In genomic region chr2:71779306-71779855, GRCh38 we compare ENCODE assay signal across 16 cellular contexts.
A peak's percentile ranks its signal among the peaks of the same experiment; 100 is the strongest.
DNase-seq lines count a peak whose midpoint lies in the region; ATAC-seq and TF ChIP-seq lines count a peak whose summit lies in the region.
"Had no signal": no experiment of that assay in that cellular context is flagged by ENCODE, and none has a peak within 500 bp of the region (broad histone marks: within the 10 kb centered on the region; RNA-seq: fewer than 3 reads in every experiment).

No MANE protein-coding gene starts in this region.

- no peak overlapping the region for H3K27ac Mint-ChIP-seq in MCF 10A (ENCODE audit: low read depth, unreplicated experiment)
- H3K27ac Mint-ChIP-seq: activated T-cell treated with anti-CD3 and anti-CD28 coated beads, Interleukin-2, amount 50 U/mL, for 72 hours; CD4-positive, alpha-beta T cell; H9 had no signal

- no peak overlapping the region for H3K27ac ChIP-seq in mammary epithelial cell (ENCODE audit: insufficient read depth, low read depth, low read length)

- in situ Hi-C loops in mammary epithelial cell (cut with MboI; ENCODE audit: low sequenced_read_pairs in 2 of 2): no loop called here
- in situ Hi-C loops in astrocyte of the cerebellum (cut with HindIII; ENCODE audit: low sequenced_read_pairs): no loop called here

- no peaks in the 10 kb centered on the region for H3K4me1 ChIP-seq in mammary epithelial cell (ENCODE audit: insufficient read depth, low read length)

- H3K36me3 Mint-ChIP-seq in MCF 10A (ENCODE audit: insufficient read depth, unreplicated experiment): no peaks in the 10 kb centered on the region

- H3K4me3 ChIP-seq in mammary epithelial cell (replicated peaks in 1 of 3; ENCODE audit: insufficient read depth in 1 of 3, low read depth in 2 of 3, low read length in 3 of 3) (no peak overlapping the region), astrocyte of the cerebellum (ENCODE audit: low read depth, low read length) (no peak overlapping the region), skeletal muscle cell (ENCODE audit: low read depth, low read length) (no peak overlapping the region)
- H3K4me3 ChIP-seq: stomach had no signal

- CTCF ChIA-PET in MCF 10A (lab: Yijun Ruan, JAX): interaction anchor here (0.6 to 1.5 kb wide), 7 partner anchors 15 to 400 kb away, joined by 3 to 4 read pairs (median 3); no protein-coding TSS in a partner anchor
- CTCF ChIA-PET in mammary epithelial cell (lab: Charles Lee; ENCODE audit: low non-redundant PET): no interaction called here

- POLR2A ChIA-PET in MCF 10A (lab: Yijun Ruan, JAX): interaction anchor here (0.7 kb wide), 1 partner anchor 156 kb away, joined by 3 read pairs; no protein-coding TSS in a partner anchor

- H3K4me3 Mint-ChIP-seq in MCF 10A (ENCODE audit: unreplicated experiment): no peak overlapping the region
- H3K4me3 Mint-ChIP-seq: activated T-cell treated with anti-CD3 and anti-CD28 coated beads, Interleukin-2, amount 50 U/mL, for 72 hours; CD4-positive, alpha-beta T cell; H9 had no signal

- H3K9ac ChIP-seq in mammary epithelial cell (ENCODE audit: insufficient read depth, low read length): no peak overlapping the region

- BruUV-seq in MCF 10A (replicated peaks; lab: Mats Ljungman, UMichigan) (no TSS peak), mammary epithelial cell (replicated peaks; lab: Mats Ljungman, UMichigan) (no TSS peak)

- H3K36me3 ChIP-seq in mammary epithelial cell (ENCODE audit: insufficient read depth, low read length): no peaks in the 10 kb centered on the region
- H3K36me3 ChIP-seq: stomach had no signal

- DNase-seq in MCF 10A (ENCODE audit: unreplicated experiment) (peak; percentile 43), mammary epithelial cell (no peak), astrocyte of the cerebellum (ENCODE audit: low read depth) (peak; percentile 54), islet precursor cell (peak; percentile 44), skeletal muscle cell (ENCODE audit: low read depth) (peak; percentile 32), SHP77 (lab: John Stamatoyannopoulos, UW) (no peak)
- DNase-seq in activated naive CD4-positive, alpha-beta T cell treated with anti-CD3 and anti-CD28 coated beads, Interleukin-2, amount 50 U/mL, for 16 hours: no peak
- DNase-seq: activated CD4-positive, alpha-beta T cell treated with anti-CD3 and anti-CD28 coated beads, Interleukin-2, amount 50 U/mL, for 48 hours; activated T-cell treated with anti-CD3 and anti-CD28 coated beads, Interleukin-2, amount 50 U/mL, for 72 hours; DMS53; H9; NCI-H1105 treated with DMSO at 0.1 percent for 48 hours; NCI-H774; stomach had no signal

- intact Hi-C loops in MCF 10A (cut with micrococcal nuclease) (no loop called here), mammary epithelial cell (cut with micrococcal nuclease) (no loop called here)

- no peak for TF ChIP-seq CTCF in MCF 10A (IDR thresholded peaks at IDR 0.05; ENCODE audit: unreplicated experiment)
- no peak for TF ChIP-seq CTCF in mammary epithelial cell (conservative IDR thresholded peaks at IDR 0.05 in 1 of 2, IDR thresholded peaks at IDR 0.05 in 1 of 2; ENCODE audit: extremely low read depth in 1 of 2, insufficient read depth in 1 of 2, low read depth in 1 of 2, low read length in 2 of 2)
- TF ChIP-seq CTCF in astrocyte of the cerebellum (IDR thresholded peaks at IDR 0.05; ENCODE audit: low read depth, low read length, missing control alignments): no peak

- no peaks in the 10 kb centered on the region for H3K9me3 Mint-ChIP-seq in MCF 10A (ENCODE audit: unreplicated experiment)
- H3K9me3 Mint-ChIP-seq: activated T-cell treated with anti-CD3 and anti-CD28 coated beads, Interleukin-2, amount 50 U/mL, for 72 hours; CD4-positive, alpha-beta T cell; H9 had no signal

- H3K9me3 ChIP-seq in mammary epithelial cell (replicated peaks; ENCODE audit: insufficient read depth, low read length): no peaks in the 10 kb centered on the region
- H3K9me3 ChIP-seq: stomach had no signal

- peaks cover 2% of the 10 kb centered on the region for H3K27me3 ChIP-seq in mammary epithelial cell (ENCODE audit: insufficient read depth, low read length)

- no peak for ATAC-seq in GM19328 (IDR thresholded peaks at IDR 0.05; ENCODE audit: unreplicated experiment)
- ATAC-seq: activated T-cell treated with anti-CD3 and anti-CD28 coated beads, Interleukin-2, amount 50 U/mL, for 72 hours had no signal

- H2AFZ ChIP-seq in mammary epithelial cell (ENCODE audit: low read depth, low read length): no peak overlapping the region

- H4K20me1 ChIP-seq in mammary epithelial cell (ENCODE audit: insufficient read depth, low read length): no peaks in the 10 kb centered on the region

- peaks cover 16% of the 10 kb centered on the region for H3K27me3 Mint-ChIP-seq in MCF 10A (ENCODE audit: insufficient read depth, unreplicated experiment)

- WGBS in mammary epithelial cell (ENCODE audit: low coverage, missing lambda C conversion rate): 49% methylated on average over 6 of the region's 6 CpGs

- no peak overlapping the region for H3K4me2 ChIP-seq in mammary epithelial cell (ENCODE audit: insufficient read depth, low read depth, low read length)

- dilution Hi-C loops in mammary epithelial cell (cut with HindIII; ENCODE audit: low sequenced_read_pairs): no loop called here

- H3K79me2 ChIP-seq in mammary epithelial cell (ENCODE audit: insufficient read depth, low read length): no peaks in the 10 kb centered on the region

- peaks cover 10% of the 10 kb centered on the region for H3K4me1 Mint-ChIP-seq in MCF 10A (ENCODE audit: insufficient read depth, unreplicated experiment)

Comparison
In these comparisons a context has a peak if more than half of its experiments do, and no peak if none do; other contexts are left out.
1. DNase-seq: peak in MCF 10A (single experiment), astrocyte of the cerebellum (single experiment), islet precursor cell (single experiment) and skeletal muscle cell (single experiment); none in mammary epithelial cell (single experiment), SHP77 (0 of 2) and activated naive CD4-positive, alpha-beta T cell treated with anti-CD3 and anti-CD28 coated beads, Interleukin-2, amount 50 U/mL, for 16 hours (single experiment).